8 cellular contexts compared by ENCODE assay signal in genomic region chr3:43286115-43286885, GRCh38. TPM values are rescaled to one million over a fixed set of nuclear protein-coding genes. Genes with fewer than 3 reads are reported as not detected.
DNase-seq lines count a peak whose midpoint lies in the region; ATAC-seq and TF ChIP-seq lines count a peak whose summit lies in the region.

Gene SNRK (plus strand): TSS chr3:43286540. CDS start chr3:43303204, 16,664 bp downstream.

- H3K36me3 Mint-ChIP-seq in activated naive CD4-positive, alpha-beta T cell treated with anti-CD3 and anti-CD28 coated beads, Interleukin-2, amount 50 U/mL, for 24 hours = peaks cover 8% of the 10 kb centered on the region
- H3K36me3 Mint-ChIP-seq in osteocyte (ENCODE audit: unreplicated experiment) = peaks cover 3% of the 10 kb centered on the region

- H3K27ac Mint-ChIP-seq in activated naive CD4-positive, alpha-beta T cell treated with anti-CD3 and anti-CD28 coated beads, Interleukin-2, amount 50 U/mL, for 24 hours = peak within 1 kb of the TSS; percentile 96
- H3K27ac Mint-ChIP-seq in osteocyte (ENCODE audit: unreplicated experiment) = peak within 1 kb of the TSS; percentile 88

- no peaks in the 10 kb centered on the region for H3K9me3 Mint-ChIP-seq in activated naive CD4-positive, alpha-beta T cell treated with anti-CD3 and anti-CD28 coated beads, Interleukin-2, amount 50 U/mL, for 24 hours
- no peaks in the 10 kb centered on the region for H3K9me3 Mint-ChIP-seq in osteocyte (ENCODE audit: unreplicated experiment)

- peaks cover 36% of the 10 kb centered on the region for H3K4me1 Mint-ChIP-seq in activated naive CD4-positive, alpha-beta T cell treated with anti-CD3 and anti-CD28 coated beads, Interleukin-2, amount 50 U/mL, for 24 hours
- peaks cover 39% of the 10 kb centered on the region for H3K4me1 Mint-ChIP-seq in osteocyte (ENCODE audit: unreplicated experiment)

- H3K4me3 Mint-ChIP-seq in activated naive CD4-positive, alpha-beta T cell treated with anti-CD3 and anti-CD28 coated beads, Interleukin-2, amount 50 U/mL, for 24 hours = peak within 1 kb of the TSS; percentile 95
- peak within 1 kb of the TSS; percentile 87 for H3K4me3 Mint-ChIP-seq in osteocyte (ENCODE audit: unreplicated experiment)

- DNase-seq in EL = peak; percentile 78
- peak; percentile 46 for DNase-seq in KG1 (lab: John Stamatoyannopoulos, UW)
- peak; percentile 83 for DNase-seq in glomerular visceral epithelial cell (ENCODE audit: extremely low spot score)
- peak; percentile 97 for DNase-seq in osteocyte (ENCODE audit: extremely low spot score, unreplicated experiment)
- DNase-seq in thoracic aorta (ENCODE audit: low spot score) = peak; percentile 50

- peaks cover 28 to 30% of the 10 kb centered on the region in 2 donors for H3K4me1 ChIP-seq in thoracic aorta (ENCODE audit: control insufficient read depth in 1 of 2, low read depth in 2 of 2)

- peak within 1 kb of the TSS; percentile 62 to 66 for H3K27ac ChIP-seq in thoracic aorta

- TF ChIP-seq CTCF in osteocyte (IDR thresholded peaks at IDR 0.05) (peak; percentile 42), thoracic aorta (IDR thresholded peaks at IDR 0.05) (no peak)

- H3K36me3 ChIP-seq in thoracic aorta = no peaks in the 10 kb centered on the region

- H3K27me3 ChIP-seq in thoracic aorta (replicated peaks; ENCODE audit: insufficient read depth) = no peaks in the 10 kb centered on the region

- H3K27me3 Mint-ChIP-seq in activated naive CD4-positive, alpha-beta T cell treated with anti-CD3 and anti-CD28 coated beads, Interleukin-2, amount 50 U/mL, for 24 hours = no peaks in the 10 kb centered on the region
- peaks cover 26% of the 10 kb centered on the region for H3K27me3 Mint-ChIP-seq in osteocyte (ENCODE audit: unreplicated experiment)

- H3K4me3 ChIP-seq in thoracic aorta = peak within 1 kb of the TSS; percentile 87

- no peaks in the 10 kb centered on the region for H3K9me3 ChIP-seq in thoracic aorta

- ATAC-seq in GM21619 (IDR thresholded peaks at IDR 0.05; ENCODE audit: unreplicated experiment) = peak; percentile 78
- peak; percentile 79 for ATAC-seq in SK-N-SH treated with all-trans-retinoic acid at 6 μM for 48 hours
- ATAC-seq in thoracic aorta (ENCODE audit: insufficient number of reproducible peaks, low FRiP score, low read depth) = peak; percentile 97

TF ChIP-seq in SK-N-SH treated with all-trans-retinoic acid at 6 μM for 48 hours, 23 proteins besides CTCF, POLR2A, EP300 and RAD21:
- no peak for TF ChIP-seq ZC3H10 (CRISPR knock-in tag; IDR thresholded peaks at IDR 0.05)
- TF ChIP-seq TSHZ2 (CRISPR knock-in tag; IDR thresholded peaks at IDR 0.05) = no peak
- no peak for TF ChIP-seq RARB (CRISPR knock-in tag; IDR thresholded peaks at IDR 0.05)
- TF ChIP-seq BACH2 (CRISPR knock-in tag; IDR thresholded peaks at IDR 0.05; ENCODE audit: borderline replicate concordance) = no peak
- TF ChIP-seq CSDC2 (CRISPR knock-in tag; IDR thresholded peaks at IDR 0.05) = no peak
- TF ChIP-seq PPARA (CRISPR knock-in tag; IDR thresholded peaks at IDR 0.05; ENCODE audit: borderline replicate concordance) = no peak
- TF ChIP-seq ZNF565 (CRISPR knock-in tag; conservative IDR thresholded peaks at IDR 0.05; ENCODE audit: low read depth) = no peak
- no peak for TF ChIP-seq CSRNP3 (CRISPR knock-in tag; IDR thresholded peaks at IDR 0.05)
- no peak for TF ChIP-seq ESRRG (CRISPR knock-in tag; IDR thresholded peaks at IDR 0.05)
- TF ChIP-seq TCF4 (CRISPR knock-in tag; IDR thresholded peaks at IDR 0.05; ENCODE audit: borderline replicate concordance) = no peak

RNA-seq across cellular contexts. Expression of gene SNRK, which starts in this region (rescaled TPM):
- total RNA-seq in osteocyte (25.9 and 29.2 TPM in 2 replicates), thoracic aorta (10 to 100 TPM; 26.5 to 82.6 TPM)

Comparison
In these comparisons a context has a peak if more than half of its experiments do, and no peak if none do; other contexts are left out.
1. Peak in every context shown above with its lines: DNase-seq, ATAC-seq, H3K4me3 ChIP-seq and H3K27ac ChIP-seq.
2. DNase-seq: peak in every context shown above with its lines; median percentile 97 in osteocyte; 83 in glomerular visceral epithelial cell; 78 in EL; 50 in thoracic aorta; 46 in KG1.